11 cellular contexts compared by ENCODE assay signal in genomic region chr6:98839788-98840361, GRCh38. TPM values are rescaled to one million over a fixed set of nuclear protein-coding genes. Genes with fewer than 3 reads are reported as not detected.
DNase-seq lines count a peak whose midpoint lies in the region; ATAC-seq and TF ChIP-seq lines count a peak whose summit lies in the region.
"Had no signal": no experiment of that assay in that cellular context is flagged by ENCODE, and none has a peak within 500 bp of the region (broad histone marks: within the 10 kb centered on the region; RNA-seq: fewer than 3 reads in every experiment).

No MANE protein-coding gene starts in this region.

- no peak for TF ChIP-seq EP300 in suprapubic skin (IDR thresholded peaks at IDR 0.05)

- no peaks in the 10 kb centered on the region for H3K9me2 ChIP-seq in hepatocyte (replicated peaks; ENCODE audit: insufficient read depth)

- H2BK20ac ChIP-seq in H9 (ENCODE audit: low read depth, low read length, poor library complexity, severe bottlenecking): no peak overlapping the region

- H3K27me3 ChIP-seq in AG04450 (ENCODE audit: control insufficient read depth, insufficient read depth, low read length): peaks cover 83% of the 10 kb centered on the region
- peaks cover 76% of the 10 kb centered on the region for H3K27me3 ChIP-seq in H9 (ENCODE audit: insufficient read depth, low read length)
- peaks cover 97% of the 10 kb centered on the region for H3K27me3 ChIP-seq in hepatocyte
- H3K27me3 ChIP-seq in suprapubic skin: peaks cover 99% of the 10 kb centered on the region

- H3K9me3 ChIP-seq in AG04450 (ENCODE audit: control insufficient read depth, insufficient read depth, low read length) (no peaks in the 10 kb centered on the region; the same call in 1 of the 2 replicates), H9 (ENCODE audit: control insufficient read depth, low read depth, low read length) (no peaks in the 10 kb centered on the region), hepatocyte (ENCODE audit: low read depth) (no peaks in the 10 kb centered on the region), suprapubic skin (no peaks in the 10 kb centered on the region)

- H3K4me3 ChIP-seq in AG04450 (ENCODE audit: low read depth, low read length): no peak overlapping the region
- no peak overlapping the region for H3K4me3 ChIP-seq in hepatocyte
- no peak overlapping the region for H3K4me3 ChIP-seq in suprapubic skin

- no peak overlapping the region for H2BK12ac ChIP-seq in H9 (ENCODE audit: insufficient read length, low read depth, low read length)

- H3K23me2 ChIP-seq in H9 (ENCODE audit: insufficient read length, low read depth, low read length, poor library complexity, severe bottlenecking): peaks cover 20% of the 10 kb centered on the region

- no peak overlapping the region for H2BK15ac ChIP-seq in H9 (ENCODE audit: low read depth, low read length)

- no peaks in the 10 kb centered on the region for H3K79me2 ChIP-seq in H9 (ENCODE audit: insufficient read depth, low read length)
- no peaks in the 10 kb centered on the region for H3K79me2 ChIP-seq in hepatocyte

- no peak overlapping the region for H2BK120ac ChIP-seq in H9 (ENCODE audit: low read depth, low read length, poor library complexity, severe bottlenecking)

- H3K27me3 Mint-ChIP-seq in H9 (ENCODE audit: low read depth): peaks cover 98% of the 10 kb centered on the region

- H3K79me1 ChIP-seq in H9 (ENCODE audit: insufficient read depth, low read depth, low read length, poor library complexity, severe bottlenecking): no peaks in the 10 kb centered on the region

- H3T11ph ChIP-seq in H9 (ENCODE audit: low read length): no peak overlapping the region

- no peak overlapping the region for H3K18ac ChIP-seq in H9 (ENCODE audit: insufficient read length, low read depth, low read length)

- ATAC-seq in HG02678 (IDR thresholded peaks at IDR 0.05; ENCODE audit: unreplicated experiment): no peak

- H3K14ac ChIP-seq in H9 (ENCODE audit: insufficient read depth, low read length): no peak overlapping the region

- POLR2A ChIA-PET in AG04450 (lab: Yijun Ruan, JAX): no interaction called here

- peaks cover 29 to 50% of the 10 kb centered on the region in 2 experiments for H3K4me1 Mint-ChIP-seq in H9

- no peak overlapping the region for H4K91ac ChIP-seq in H9 (ENCODE audit: insufficient read length, low read depth, low read length)

- H3K4me2 ChIP-seq in H9 (ENCODE audit: insufficient read depth, insufficient read length, low read length) (no peak overlapping the region), hepatocyte (no peak overlapping the region)

- no peak overlapping the region for H3K9ac ChIP-seq in H9 (ENCODE audit: extremely low read depth, insufficient read length, low read length)

- no peak overlapping the region for H4K8ac ChIP-seq in H9 (replicated peaks; ENCODE audit: insufficient read length, low read depth, low read length)

- H3K4me1 ChIP-seq in H9 (ENCODE audit: insufficient read depth, low read length): peaks cover 7% of the 10 kb centered on the region; the same call in 1 of the 2 replicates
- H3K4me1 ChIP-seq in hepatocyte (ENCODE audit: insufficient read depth): peaks cover 11% of the 10 kb centered on the region
- H3K4me1 ChIP-seq in suprapubic skin: peaks cover 24% of the 10 kb centered on the region

- CTCF ChIA-PET in AG04450 (lab: Charles Lee): no interaction called here

- H3K36me3 Mint-ChIP-seq in H9 (ENCODE audit: insufficient read depth in 1 of 3, low read depth in 3 of 3): no peaks in the 10 kb centered on the region; a peak in 1 of 7 replicates

- TF ChIP-seq CTCF in AG04450 (IDR thresholded peaks at IDR 0.05; ENCODE audit: low read depth, low read length): peak; percentile 41
- peak; percentile 71 for TF ChIP-seq CTCF in H9 (conservative IDR thresholded peaks at IDR 0.05)
- TF ChIP-seq CTCF in hepatocyte (IDR thresholded peaks at IDR 0.05; ENCODE audit: poor library complexity): peak; percentile 51
- no peak for TF ChIP-seq CTCF in suprapubic skin (IDR thresholded peaks at IDR 0.05)

- H3K27ac ChIP-seq in AG04450 (ENCODE audit: low read depth, low read length) (no peak overlapping the region), H9 (ENCODE audit: insufficient read length, low read depth, low read length) (no peak overlapping the region), hepatocyte (no peak overlapping the region), suprapubic skin (no peak overlapping the region)

- no peak overlapping the region for H3K56ac ChIP-seq in H9 (ENCODE audit: insufficient read length, low read depth, low read length)

- H2AK5ac ChIP-seq in H9 (ENCODE audit: insufficient read length, low read length): no peak overlapping the region

- H3K23ac ChIP-seq in H9 (ENCODE audit: insufficient read length, low read depth, low read length): no peak overlapping the region

- H3K4ac ChIP-seq in H9 (ENCODE audit: low read depth, low read length): no peak overlapping the region

- no peak for TF ChIP-seq POLR2A in suprapubic skin (IDR thresholded peaks at IDR 0.05)

- H2AFZ ChIP-seq in H9 (ENCODE audit: low read length) (no peak overlapping the region), hepatocyte (no peak overlapping the region)

- no peak overlapping the region for H4K5ac ChIP-seq in H9 (ENCODE audit: insufficient read length, low read depth, low read length)

- H3K36me3 ChIP-seq in hepatocyte (replicated peaks; ENCODE audit: insufficient read depth, low read depth): no peaks in the 10 kb centered on the region
- H3K36me3 ChIP-seq in suprapubic skin: no peaks in the 10 kb centered on the region

- H3K4me3 Mint-ChIP-seq in H9: no peak overlapping the region
- H3K4me3 Mint-ChIP-seq: T-helper 2 cell treated with Interferon-gamma antibody and Interleukin-4, amounts not matched to agents 5 μg/mL and 100 μg/mL, for 36 hours had no signal

- DNase-seq in AG04450 (ENCODE audit: low read depth, low spot score) (no peak), H9 (no peak), SK-N-DZ (ENCODE audit: low spot score) (peak; percentile 48), hepatocyte (ENCODE audit: low spot score) (peak; percentile 37), activated T-cell treated with anti-CD3 and anti-CD28 coated beads for 4 hours (no peak), suprapubic skin (ENCODE audit: low spot score in 2 of 2) (no peak), NCI-H1048 (lab: John Stamatoyannopoulos, UW) (no peak)
- DNase-seq: aorta, naive B cell had no signal

- no peak overlapping the region for H3K27ac Mint-ChIP-seq in H9
- H3K27ac Mint-ChIP-seq: T-helper 2 cell treated with Interferon-gamma antibody and Interleukin-4, amounts not matched to agents 5 μg/mL and 100 μg/mL, for 36 hours had no signal

- H3K9me3 Mint-ChIP-seq in H9: no peaks in the 10 kb centered on the region; a peak in 1 of 5 replicates
- H3K9me3 Mint-ChIP-seq: T-helper 2 cell treated with Interferon-gamma antibody and Interleukin-4, amounts not matched to agents 5 μg/mL and 100 μg/mL, for 36 hours had no signal

- no peak overlapping the region for H2BK5ac ChIP-seq in H9 (ENCODE audit: insufficient read length, low read length)

- H4K20me1 ChIP-seq in H9 (ENCODE audit: control insufficient read depth, insufficient read depth, insufficient read length) (no peaks in the 10 kb centered on the region), hepatocyte (ENCODE audit: insufficient read depth, poor library complexity, severe bottlenecking) (no peaks in the 10 kb centered on the region)

- WGBS in H9 (ENCODE audit: extremely low coverage, insufficient read length, low lambda C conversion rate): no CpG with 5 or more reads among the region's 5 CpGs
- WGBS in hepatocyte (ENCODE audit: low lambda C conversion rate, missing lambda C conversion rate): 23% methylated on average over 5 of the region's 5 CpGs
- WGBS in suprapubic skin: 51% methylated on average over 5 of the region's 5 CpGs

RNA-seq across cellular contexts. Expression of gene POU3F2, which starts 5.5 kb away (rescaled TPM):
- polyA plus RNA-seq in AG04450 (2011; rRNA removed): not detected in 2 replicates
- not detected in 2 replicates for polyA minus RNA-seq in AG04450 (2011; rRNA and poly(A)+ RNA removed)
- total RNA-seq in H9 (2021): 0.09 and 0.15 TPM in 2 replicates
- 1.8 and 2.2 TPM in 2 replicates for polyA plus RNA-seq in SK-N-DZ (2014; cell fraction: cytosol; rRNA removed)
- polyA plus RNA-seq in SK-N-DZ (2014; cell fraction: nucleus; rRNA removed): 1.1 and 1.4 TPM in 2 replicates
- total RNA-seq in hepatocyte: 0.08 and 0.13 TPM in 2 replicates
- polyA plus RNA-seq in hepatocyte: not detected in 2 replicates
- not detected for total RNA-seq in suprapubic skin
- total RNA-seq: aorta had no signal
- polyA plus RNA-seq: aorta had no signal

Comparison
In these comparisons a context has a peak if more than half of its experiments do, and no peak if none do; other contexts are left out.
1. DNase-seq: peak in SK-N-DZ (single experiment) and hepatocyte (single experiment); none in AG04450 (single experiment), H9 (single experiment), activated T-cell treated with anti-CD3 and anti-CD28 coated beads for 4 hours (single experiment), suprapubic skin (0 of 2) and NCI-H1048 (single experiment).
2. CTCF ChIP-seq: peak in AG04450 (single experiment), H9 (single experiment) and hepatocyte (single experiment); none in suprapubic skin (0 of 2).